Comparison of ENCODE assay signal across 18 cellular contexts in genomic region chr6:45880139-45880538, GRCh38.
DNase-seq lines count a peak whose midpoint lies in the region; ATAC-seq and TF ChIP-seq lines count a peak whose summit lies in the region.
"Had no signal": no experiment of that assay in that cellular context is flagged by ENCODE, and none has a peak within 500 bp of the region (broad histone marks: within the 10 kb centered on the region; RNA-seq: fewer than 3 reads in every experiment).

No MANE protein-coding gene starts in this region.

- H3K27ac ChIP-seq in mesendoderm (ENCODE audit: low read depth, low read length) = no peak overlapping the region
- H3K27ac ChIP-seq: breast epithelium, foreskin keratinocyte, transverse colon had no signal

- no peak overlapping the region for H3K18ac ChIP-seq in mesendoderm (ENCODE audit: low read length)

- no CpG with 5 or more reads among the region's 5 CpGs for WGBS in mesendoderm (ENCODE audit: extremely low coverage, insufficient coverage, low lambda C conversion rate)

- H3K4me3 ChIP-seq in fibroblast of mammary gland (ENCODE audit: control insufficient read depth, low read depth, low read length) = no peak overlapping the region
- H3K4me3 ChIP-seq in mesendoderm (ENCODE audit: low read length) = no peak overlapping the region
- H3K4me3 ChIP-seq: breast epithelium, smooth muscle cell, transverse colon had no signal

- no peaks in the 10 kb centered on the region for H3K27me3 ChIP-seq in mesendoderm (ENCODE audit: insufficient read depth, low read length, poor library complexity)
- H3K27me3 ChIP-seq: breast epithelium, transverse colon had no signal

- H2BK120ac ChIP-seq in mesendoderm (ENCODE audit: low read depth, low read length) = no peak overlapping the region

- no peak overlapping the region for H3K23ac ChIP-seq in mesendoderm (ENCODE audit: low read length)

- H2BK15ac ChIP-seq in mesendoderm (replicated peaks; ENCODE audit: low read depth) = no peak overlapping the region

- H4K5ac ChIP-seq in mesendoderm (ENCODE audit: low read length) = no peak overlapping the region

- H4K8ac ChIP-seq in mesendoderm (ENCODE audit: low read depth, low read length) = no peak overlapping the region

- H3K4me1 ChIP-seq in mesendoderm (ENCODE audit: control insufficient read depth, low read depth, low read length) = no peaks in the 10 kb centered on the region
- H3K4me1 ChIP-seq: breast epithelium, foreskin keratinocyte had no signal

- DNase-seq in AG08396 (ENCODE audit: low spot score) = peak; percentile 13
- peak; percentile 79 for DNase-seq in HT-29 (ENCODE audit: low spot score)
- DNase-seq in fibroblast of mammary gland (ENCODE audit: low read depth) = peak; percentile 8
- peak; percentile 77 for DNase-seq in mesendoderm
- DNase-seq in EL = no peak
- no peak for DNase-seq in stimulated activated CD8-positive, alpha-beta memory T cell treated with anti-CD3 and anti-CD28 coated beads, Interleukin-4, amount 100 ng/mL, for 48 hours
- DNase-seq: activated CD4-positive, alpha-beta T cell treated with anti-CD3 and anti-CD28 coated beads, Interleukin-2, amount 10 ng/mL, durations not matched to agents 24 days and 14 days; activated T-cell treated with anti-CD3 and anti-CD28 coated beads for 4 hours; CD8-positive, alpha-beta memory T cell; effector CD8-positive, alpha-beta T cell; foreskin keratinocyte; NCI-H1048; transverse colon had no signal

- no peak for TF ChIP-seq CTCF in fibroblast of mammary gland (conservative IDR thresholded peaks at IDR 0.05; ENCODE audit: control insufficient read depth, insufficient read depth, low read depth, low read length)

- H3K56ac ChIP-seq in mesendoderm (ENCODE audit: low read length) = no peak overlapping the region

- H2AK5ac ChIP-seq in mesendoderm (ENCODE audit: low read length) = no peak overlapping the region

- H3K4ac ChIP-seq in mesendoderm (ENCODE audit: low read depth, low read length) = no peak overlapping the region

- no peak overlapping the region for H2BK5ac ChIP-seq in mesendoderm (ENCODE audit: low read length)

- no peak overlapping the region for H3K4me2 ChIP-seq in mesendoderm (ENCODE audit: low read length)
- H3K4me2 ChIP-seq: smooth muscle cell had no signal

- H3K79me1 ChIP-seq in mesendoderm (ENCODE audit: low read length) = no peaks in the 10 kb centered on the region

- H3K9ac ChIP-seq in mesendoderm (ENCODE audit: low read length) = no peak overlapping the region

- no peaks in the 10 kb centered on the region for H3K36me3 ChIP-seq in mesendoderm (ENCODE audit: control insufficient read depth, insufficient read depth, low read length)
- H3K36me3 ChIP-seq: breast epithelium, transverse colon had no signal

- H3K79me2 ChIP-seq in mesendoderm (ENCODE audit: control insufficient read depth, insufficient read depth, low read length) = no peaks in the 10 kb centered on the region

- ATAC-seq in HG03571 (IDR thresholded peaks at IDR 0.05; ENCODE audit: unreplicated experiment) (no peak), HG02642 (IDR thresholded peaks at IDR 0.05; ENCODE audit: poor library complexity, unreplicated experiment) (no peak)
- ATAC-seq: foreskin keratinocyte; stimulated activated effector memory CD8-positive, alpha-beta T cell treated with anti-CD3 and anti-CD28 coated beads, Interleukin-12 subunit alpha, Interleukin-12 subunit beta, amount 100 ng/mL, for 72 hours had no signal

Comparison
In these comparisons a context has a peak if more than half of its experiments do, and no peak if none do; other contexts are left out.
1. DNase-seq: peak in AG08396 (single experiment), HT-29 (single experiment), fibroblast of mammary gland (single experiment) and mesendoderm (single experiment); none in EL (single experiment) and stimulated activated CD8-positive, alpha-beta memory T cell treated with anti-CD3 and anti-CD28 coated beads, Interleukin-4, amount 100 ng/mL, for 48 hours (single experiment).